9 cellular contexts compared by ENCODE assay signal in genomic region chr17:77476498-77476897, GRCh38.
A peak's percentile ranks its signal among the peaks of the same experiment; 100 is the strongest.
DNase-seq lines count a peak whose midpoint lies in the region; ATAC-seq and TF ChIP-seq lines count a peak whose summit lies in the region.
"Had no signal": no experiment of that assay in that cellular context is flagged by ENCODE, and none has a peak within 500 bp of the region (broad histone marks: within the 10 kb centered on the region; RNA-seq: fewer than 3 reads in every experiment).

No MANE protein-coding gene starts in this region.

- H3K36me3 Mint-ChIP-seq in T-helper 2 cell treated with Interferon-gamma antibody and Interleukin-4, amounts not matched to agents 5 μg/mL and 100 μg/mL, for 36 hours (ENCODE audit: low read depth), result peaks cover 46% of the 10 kb centered on the region
- peaks cover 22% of the 10 kb centered on the region for H3K36me3 Mint-ChIP-seq in central memory CD8-positive, alpha-beta T cell (ENCODE audit: insufficient read depth)
- H3K36me3 Mint-ChIP-seq in WTC11, result no peaks in the 10 kb centered on the region

- TF ChIP-seq CTCF in thoracic aorta (IDR thresholded peaks at IDR 0.05) (no peak), WTC11 (IDR thresholded peaks at IDR 0.05) (no peak)

- peaks cover 24 to 38% of the 10 kb centered on the region in 2 donors for H3K4me1 ChIP-seq in mucosa of rectum (ENCODE audit: control insufficient read depth in 2 of 2, insufficient read depth in 2 of 2, low read length in 2 of 2)
- peaks cover 40 to 75% of the 10 kb centered on the region in 2 donors for H3K4me1 ChIP-seq in thoracic aorta (ENCODE audit: control insufficient read depth in 1 of 2, low read depth in 2 of 2)

- no peak for ATAC-seq in central memory CD8-positive, alpha-beta T cell (replicated peaks; ENCODE audit: extremely low read depth, poor library complexity, severe bottlenecking)
- ATAC-seq in thoracic aorta (ENCODE audit: insufficient number of reproducible peaks, low FRiP score, low read depth) (no peak), WTC11 (no peak)

- no peaks in the 10 kb centered on the region for H3K9me3 Mint-ChIP-seq in T-helper 2 cell treated with Interferon-gamma antibody and Interleukin-4, amounts not matched to agents 5 μg/mL and 100 μg/mL, for 36 hours
- H3K9me3 Mint-ChIP-seq in central memory CD8-positive, alpha-beta T cell, result no peaks in the 10 kb centered on the region
- H3K9me3 Mint-ChIP-seq in WTC11, result no peaks in the 10 kb centered on the region

- H3K27me3 ChIP-seq in mucosa of rectum (ENCODE audit: control insufficient read depth in 2 of 2, insufficient read depth in 2 of 2, low read length in 2 of 2), result no peaks in the 10 kb centered on the region
- H3K27me3 ChIP-seq in thoracic aorta (replicated peaks; ENCODE audit: insufficient read depth), result no peaks in the 10 kb centered on the region

- H3K27ac ChIP-seq in mucosa of rectum (ENCODE audit: low read depth in 2 of 2, low read length in 2 of 2) (peak overlapping the region; percentile 56), thoracic aorta (peak overlapping the region; percentile 68 to 69)

- H3K27ac Mint-ChIP-seq in T-helper 2 cell treated with Interferon-gamma antibody and Interleukin-4, amounts not matched to agents 5 μg/mL and 100 μg/mL, for 36 hours, result peak overlapping the region; percentile 55
- peak overlapping the region; percentile 78 for H3K27ac Mint-ChIP-seq in central memory CD8-positive, alpha-beta T cell (ENCODE audit: low read depth)
- H3K27ac Mint-ChIP-seq in WTC11, result no peak overlapping the region

- H3K36me3 ChIP-seq in mucosa of rectum (ENCODE audit: control insufficient read depth in 2 of 2, insufficient read depth in 2 of 2, low read length in 2 of 2) (no peaks in the 10 kb centered on the region), thoracic aorta (no peaks in the 10 kb centered on the region)

- no peak for DNase-seq in T-helper 2 cell treated with Interferon-gamma antibody and Interleukin-4, amounts not matched to agents 5 μg/mL and 100 μg/mL, for 36 hours (ENCODE audit: low spot score)
- no peak for DNase-seq in T-helper 2 cell
- DNase-seq in central memory CD8-positive, alpha-beta T cell (ENCODE audit: low spot score in 2 of 2), result no peak
- DNase-seq in thoracic aorta (ENCODE audit: low spot score), result no peak
- no peak for DNase-seq in WTC11 (ENCODE audit: low spot score)
- DNase-seq in NCI-H1436 treated with DMSO at 0.1 percent for 48 hours (lab: John Stamatoyannopoulos, UW), result no peak
- DNase-seq in SHP77 (lab: John Stamatoyannopoulos, UW), result no peak
- DNase-seq: NCI-H526 treated with DMSO at 0.1 percent for 48 hours had no signal

- peaks cover 63% of the 10 kb centered on the region for H3K4me1 Mint-ChIP-seq in T-helper 2 cell treated with Interferon-gamma antibody and Interleukin-4, amounts not matched to agents 5 μg/mL and 100 μg/mL, for 36 hours (ENCODE audit: low read depth)
- peaks cover 82% of the 10 kb centered on the region for H3K4me1 Mint-ChIP-seq in central memory CD8-positive, alpha-beta T cell
- H3K4me1 Mint-ChIP-seq in WTC11, result peaks cover 90% of the 10 kb centered on the region

- H3K4me3 ChIP-seq in mucosa of rectum (ENCODE audit: low read length in 2 of 2) (no peak overlapping the region), thoracic aorta (no peak overlapping the region)

- CTCF ChIA-PET in WTC11 (lab: Charles Lee), result interaction anchor here (4.4 kb wide), 1 partner anchor 47 kb away, joined by 39 read pairs; no protein-coding TSS in a partner anchor

- no peak overlapping the region for H3K9ac ChIP-seq in mucosa of rectum (ENCODE audit: low read depth in 1 of 2, low read length in 2 of 2)

- H3K4me3 Mint-ChIP-seq in T-helper 2 cell treated with Interferon-gamma antibody and Interleukin-4, amounts not matched to agents 5 μg/mL and 100 μg/mL, for 36 hours, result no peak overlapping the region
- peak overlapping the region; percentile 77 for H3K4me3 Mint-ChIP-seq in central memory CD8-positive, alpha-beta T cell
- H3K4me3 Mint-ChIP-seq in WTC11, result no peak overlapping the region

- no peaks in the 10 kb centered on the region for H3K27me3 Mint-ChIP-seq in T-helper 2 cell treated with Interferon-gamma antibody and Interleukin-4, amounts not matched to agents 5 μg/mL and 100 μg/mL, for 36 hours (ENCODE audit: low read depth)
- H3K27me3 Mint-ChIP-seq in central memory CD8-positive, alpha-beta T cell, result no peaks in the 10 kb centered on the region
- no peaks in the 10 kb centered on the region for H3K27me3 Mint-ChIP-seq in WTC11 (ENCODE audit: low read depth)

- H3K9me3 ChIP-seq in mucosa of rectum (ENCODE audit: control insufficient read depth in 2 of 2, low read length in 2 of 2), result no peaks in the 10 kb centered on the region
- no peaks in the 10 kb centered on the region for H3K9me3 ChIP-seq in thoracic aorta

- POLR2A ChIA-PET in WTC11 (lab: Charles Lee), result interaction anchor here (1.0 to 1.1 kb wide), 2 partner anchors 47 to 51 kb away, joined by 3 read pairs; no protein-coding TSS in a partner anchor

TF ChIP-seq in WTC11, 78 proteins besides CTCF, POLR2A, EP300 and RAD21:
- TF ChIP-seq NR2C2 (CRISPR knock-in tag; IDR thresholded peaks at IDR 0.05), result no peak
- no peak for TF ChIP-seq JUN (CRISPR knock-in tag; IDR thresholded peaks at IDR 0.05)
- no peak for TF ChIP-seq ATF3 (CRISPR knock-in tag; conservative IDR thresholded peaks at IDR 0.05)
- TF ChIP-seq RELA (CRISPR knock-in tag; IDR thresholded peaks at IDR 0.05; ENCODE audit: borderline replicate concordance), result no peak
- no peak for TF ChIP-seq FOXP1 (CRISPR knock-in tag; IDR thresholded peaks at IDR 0.05; ENCODE audit: borderline replicate concordance)
- TF ChIP-seq ETV6 (CRISPR knock-in tag; IDR thresholded peaks at IDR 0.05), result no peak
- no peak for TF ChIP-seq FOXK1 (CRISPR knock-in tag; IDR thresholded peaks at IDR 0.05)
